Comparison of ENCODE assay signal across 1 cellular context in the genomic region with DNA sequence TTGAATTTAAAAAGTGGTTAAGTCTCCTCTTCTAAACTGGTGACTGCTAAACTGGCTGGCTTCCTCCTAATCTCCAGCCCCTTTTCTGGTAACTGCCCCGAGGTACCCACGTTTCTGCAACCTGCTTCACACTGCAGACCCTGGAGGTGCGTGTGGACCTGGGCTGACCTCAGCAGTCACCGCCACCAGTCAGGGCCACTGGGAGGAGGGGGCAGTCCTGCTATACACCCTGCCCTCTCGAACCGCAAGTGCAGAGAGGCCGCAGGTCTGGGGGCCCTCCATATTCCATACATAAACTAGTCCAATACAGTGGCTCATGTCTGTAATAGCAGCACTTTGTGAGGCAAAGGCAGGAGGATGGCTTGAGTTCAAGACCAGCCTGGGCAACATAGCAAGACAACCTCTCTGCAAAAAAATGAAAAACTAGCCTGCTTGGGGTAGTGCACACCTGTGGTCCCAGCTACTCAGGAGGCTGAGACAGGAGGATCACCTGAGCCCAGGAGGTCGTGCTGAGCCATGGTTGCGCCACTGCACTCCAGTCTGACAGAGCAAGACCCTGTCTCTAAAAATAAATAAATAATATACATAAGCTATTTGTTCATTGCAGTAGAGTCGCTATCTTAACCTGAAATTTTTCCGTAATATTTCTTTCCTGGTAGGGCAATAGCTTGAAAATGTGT.
TF ChIP-seq lines count a peak whose summit lies in the region.

No MANE protein-coding gene starts in this region.

TF ChIP-seq in SK-N-SH, 30 proteins besides CTCF, POLR2A, EP300 and RAD21:
- no peak for TF ChIP-seq RFX5 (IDR thresholded peaks at IDR 0.05; ENCODE audit: low read length)
- no peak for TF ChIP-seq TAF1 (IDR thresholded peaks at IDR 0.05; ENCODE audit: borderline replicate concordance, low read depth, low read length)
- TF ChIP-seq ELF1 (IDR thresholded peaks at IDR 0.05): no peak
- no peak for TF ChIP-seq POLR2AphosphoS5 (IDR thresholded peaks at IDR 0.05; ENCODE audit: low read depth, low read length)
- TF ChIP-seq, protein P1, sequence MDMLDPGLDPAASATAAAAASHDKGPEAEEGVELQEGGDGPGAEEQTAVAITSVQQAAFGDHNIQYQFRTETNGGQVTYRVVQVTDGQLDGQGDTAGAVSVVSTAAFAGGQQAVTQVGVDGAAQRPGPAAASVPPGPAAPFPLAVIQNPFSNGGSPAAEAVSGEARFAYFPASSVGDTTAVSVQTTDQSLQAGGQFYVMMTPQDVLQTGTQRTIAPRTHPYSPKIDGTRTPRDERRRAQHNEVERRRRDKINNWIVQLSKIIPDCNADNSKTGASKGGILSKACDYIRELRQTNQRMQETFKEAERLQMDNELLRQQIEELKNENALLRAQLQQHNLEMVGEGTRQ (IDR thresholded peaks at IDR 0.05; ENCODE audit: borderline replicate concordance, low read depth, low read length): no peak
- TF ChIP-seq CHD2 (IDR thresholded peaks at IDR 0.05; ENCODE audit: low read length, partially characterized antibody): no peak
- TF ChIP-seq TEAD4 (IDR thresholded peaks at IDR 0.05; ENCODE audit: borderline replicate concordance, insufficient read depth): no peak
- TF ChIP-seq, protein P2, sequence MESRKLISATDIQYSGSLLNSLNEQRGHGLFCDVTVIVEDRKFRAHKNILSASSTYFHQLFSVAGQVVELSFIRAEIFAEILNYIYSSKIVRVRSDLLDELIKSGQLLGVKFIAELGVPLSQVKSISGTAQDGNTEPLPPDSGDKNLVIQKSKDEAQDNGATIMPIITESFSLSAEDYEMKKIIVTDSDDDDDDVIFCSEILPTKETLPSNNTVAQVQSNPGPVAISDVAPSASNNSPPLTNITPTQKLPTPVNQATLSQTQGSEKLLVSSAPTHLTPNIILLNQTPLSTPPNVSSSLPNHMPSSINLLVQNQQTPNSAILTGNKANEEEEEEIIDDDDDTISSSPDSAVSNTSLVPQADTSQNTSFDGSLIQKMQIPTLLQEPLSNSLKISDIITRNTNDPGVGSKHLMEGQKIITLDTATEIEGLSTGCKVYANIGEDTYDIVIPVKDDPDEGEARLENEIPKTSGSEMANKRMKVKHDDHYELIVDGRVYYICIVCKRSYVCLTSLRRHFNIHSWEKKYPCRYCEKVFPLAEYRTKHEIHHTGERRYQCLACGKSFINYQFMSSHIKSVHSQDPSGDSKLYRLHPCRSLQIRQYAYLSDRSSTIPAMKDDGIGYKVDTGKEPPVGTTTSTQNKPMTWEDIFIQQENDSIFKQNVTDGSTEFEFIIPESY (IDR thresholded peaks at IDR 0.05; ENCODE audit: borderline replicate concordance, low read depth): no peak
- no peak for TF ChIP-seq RCOR1 (IDR thresholded peaks at IDR 0.05; ENCODE audit: low read length)
- TF ChIP-seq MXI1 (IDR thresholded peaks at IDR 0.05; ENCODE audit: low read depth, low read length): no peak
- TF ChIP-seq NRF1 (IDR thresholded peaks at IDR 0.05; ENCODE audit: low read depth, low read length): no peak
- TF ChIP-seq, protein P3, sequence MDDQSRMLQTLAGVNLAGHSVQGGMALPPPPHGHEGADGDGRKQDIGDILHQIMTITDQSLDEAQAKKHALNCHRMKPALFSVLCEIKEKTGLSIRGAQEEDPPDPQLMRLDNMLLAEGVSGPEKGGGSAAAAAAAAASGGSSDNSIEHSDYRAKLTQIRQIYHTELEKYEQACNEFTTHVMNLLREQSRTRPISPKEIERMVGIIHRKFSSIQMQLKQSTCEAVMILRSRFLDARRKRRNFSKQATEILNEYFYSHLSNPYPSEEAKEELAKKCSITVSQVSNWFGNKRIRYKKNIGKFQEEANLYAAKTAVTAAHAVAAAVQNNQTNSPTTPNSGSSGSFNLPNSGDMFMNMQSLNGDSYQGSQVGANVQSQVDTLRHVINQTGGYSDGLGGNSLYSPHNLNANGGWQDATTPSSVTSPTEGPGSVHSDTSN (IDR thresholded peaks at IDR 0.05): no peak
- no peak for TF ChIP-seq RXRA (IDR thresholded peaks at IDR 0.05; ENCODE audit: borderline replicate concordance, low read depth)
- no peak for TF ChIP-seq EZH2phosphoT487 (IDR thresholded peaks at IDR 0.05; ENCODE audit: borderline replicate concordance, low read depth)
- TF ChIP-seq GABPA (IDR thresholded peaks at IDR 0.05; ENCODE audit: low read depth): no peak
- TF ChIP-seq SIN3A (IDR thresholded peaks at IDR 0.05; ENCODE audit: borderline replicate concordance, low read depth, low read length): no peak
- TF ChIP-seq FOXM1 (IDR thresholded peaks at IDR 0.05; ENCODE audit: low read depth): no peak
